ENCODE assay signal across 11 cellular contexts in genomic region chr12:57198329-57198728, GRCh38. TPM values are rescaled to one million over a fixed set of nuclear protein-coding genes. Genes with fewer than 3 reads are reported as not detected.
"Had no signal": no experiment of that assay in that cellular context is flagged by ENCODE, and none has a peak within 500 bp of the region (broad histone marks: within the 10 kb centered on the region; RNA-seq: fewer than 3 reads in every experiment).

No MANE protein-coding gene starts in this region.

- H3K27ac ChIP-seq: GM23248, KMS-11 had no signal

- DNase-seq: GM23248, GOT3, H7, HFFc6, KBM-7 had no signal

- H3K27ac Mint-ChIP-seq: HFFc6 had no signal

- H3K9me3 ChIP-seq: HAP-1 had no signal

- H3K9me3 Mint-ChIP-seq: HFFc6 had no signal

- H3K9ac ChIP-seq: GM23248, KMS-11 had no signal

- ATAC-seq: HCT116 had no signal

- FAIRE-seq: HTR-8/SVneo had no signal

- H3K4me3 Mint-ChIP-seq: HFFc6 had no signal

- H3K4me2 ChIP-seq: KMS-11 had no signal

- H3K4me3 ChIP-seq: GM23248, HAP-1 had no signal

- H3K4me1 ChIP-seq: HAP-1 had no signal

- H2AFZ ChIP-seq: GM23248 had no signal

RNA-seq across cellular contexts. Expression of gene LRP1-AS, which starts 50.9 kb away (rescaled TPM):
- total RNA-seq: GM23248, H4, H7, HFFc6, HT-29 had no signal

RNA-seq across cellular contexts. Expression of gene STAC3, which starts 52.7 kb away (rescaled TPM):
- total RNA-seq: H4 had no signal
